In the genomic region with DNA sequence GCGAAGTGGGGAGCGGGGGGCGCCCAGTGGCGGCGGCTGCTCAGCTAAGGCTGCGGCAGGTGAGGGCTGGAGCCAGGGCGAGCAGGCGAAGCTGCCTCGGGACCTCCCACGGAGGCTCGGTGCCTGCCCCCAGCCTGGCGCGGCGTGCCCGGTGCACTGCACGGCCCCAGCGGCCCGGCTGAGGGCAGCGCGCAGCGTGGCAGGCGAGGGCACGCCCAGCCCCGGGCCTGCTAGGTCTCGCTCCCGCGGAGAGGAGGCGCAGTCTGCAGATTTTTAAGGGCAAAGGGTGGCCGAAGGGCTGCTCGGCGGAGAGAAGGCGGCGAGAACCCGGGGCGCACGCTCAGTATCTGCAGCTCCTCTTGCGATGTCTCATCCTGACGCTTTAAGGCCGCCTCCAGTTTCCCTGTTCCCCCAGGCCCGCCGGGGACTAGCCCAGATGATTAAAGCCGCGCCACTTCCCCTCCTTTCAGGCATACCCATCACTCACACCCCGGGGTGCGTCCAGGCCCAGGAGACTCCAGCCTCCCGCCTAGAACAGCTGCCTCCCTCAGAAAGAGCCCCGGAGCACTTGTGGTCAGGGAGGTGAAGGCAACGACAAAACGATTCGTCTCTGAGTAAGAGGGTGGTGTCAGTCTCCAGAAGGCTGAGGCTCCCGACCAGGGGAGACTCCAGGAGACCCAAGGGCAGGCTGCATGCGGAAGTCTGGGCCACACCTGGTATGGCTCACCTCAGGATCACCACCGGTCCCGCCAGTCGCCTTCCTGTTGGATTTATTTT, we compare ENCODE assay signal across 1 cellular context.
TF ChIP-seq lines count a peak whose summit lies in the region.

A gene with protein sequence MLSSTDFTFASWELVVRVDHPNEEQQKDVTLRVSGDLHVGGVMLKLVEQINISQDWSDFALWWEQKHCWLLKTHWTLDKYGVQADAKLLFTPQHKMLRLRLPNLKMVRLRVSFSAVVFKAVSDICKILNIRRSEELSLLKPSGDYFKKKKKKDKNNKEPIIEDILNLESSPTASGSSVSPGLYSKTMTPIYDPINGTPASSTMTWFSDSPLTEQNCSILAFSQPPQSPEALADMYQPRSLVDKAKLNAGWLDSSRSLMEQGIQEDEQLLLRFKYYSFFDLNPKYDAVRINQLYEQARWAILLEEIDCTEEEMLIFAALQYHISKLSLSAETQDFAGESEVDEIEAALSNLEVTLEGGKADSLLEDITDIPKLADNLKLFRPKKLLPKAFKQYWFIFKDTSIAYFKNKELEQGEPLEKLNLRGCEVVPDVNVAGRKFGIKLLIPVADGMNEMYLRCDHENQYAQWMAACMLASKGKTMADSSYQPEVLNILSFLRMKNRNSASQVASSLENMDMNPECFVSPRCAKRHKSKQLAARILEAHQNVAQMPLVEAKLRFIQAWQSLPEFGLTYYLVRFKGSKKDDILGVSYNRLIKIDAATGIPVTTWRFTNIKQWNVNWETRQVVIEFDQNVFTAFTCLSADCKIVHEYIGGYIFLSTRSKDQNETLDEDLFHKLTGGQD (minus strand): TSS at position 158 of the 777 bp plus-strand sequence. CDS start 3,476 bp downstream, outside the sequence.

TF ChIP-seq in HepG2, 621 proteins besides CTCF, POLR2A, EP300 and RAD21 (continued from another document and continues in another):
- TF ChIP-seq, protein P1, sequence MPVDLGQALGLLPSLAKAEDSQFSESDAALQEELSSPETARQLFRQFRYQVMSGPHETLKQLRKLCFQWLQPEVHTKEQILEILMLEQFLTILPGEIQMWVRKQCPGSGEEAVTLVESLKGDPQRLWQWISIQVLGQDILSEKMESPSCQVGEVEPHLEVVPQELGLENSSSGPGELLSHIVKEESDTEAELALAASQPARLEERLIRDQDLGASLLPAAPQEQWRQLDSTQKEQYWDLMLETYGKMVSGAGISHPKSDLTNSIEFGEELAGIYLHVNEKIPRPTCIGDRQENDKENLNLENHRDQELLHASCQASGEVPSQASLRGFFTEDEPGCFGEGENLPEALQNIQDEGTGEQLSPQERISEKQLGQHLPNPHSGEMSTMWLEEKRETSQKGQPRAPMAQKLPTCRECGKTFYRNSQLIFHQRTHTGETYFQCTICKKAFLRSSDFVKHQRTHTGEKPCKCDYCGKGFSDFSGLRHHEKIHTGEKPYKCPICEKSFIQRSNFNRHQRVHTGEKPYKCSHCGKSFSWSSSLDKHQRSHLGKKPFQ (CRISPR knock-in tag; IDR thresholded peaks at IDR 0.05; ENCODE audit: insufficient replicate concordance), result peak; percentile 96
- TF ChIP-seq MAFG (CRISPR knock-in tag; IDR thresholded peaks at IDR 0.05) (no peak), ZFP1 (CRISPR knock-in tag; IDR thresholded peaks at IDR 0.05) (no peak; the same call in 1 of the 2 replicates), ZNF563 (CRISPR knock-in tag; IDR thresholded peaks at IDR 0.05) (peak; percentile 97), SAP130 (CRISPR knock-in tag; IDR thresholded peaks at IDR 0.05; ENCODE audit: low read depth) (peak; percentile 75), ZSCAN12 (CRISPR knock-in tag; IDR thresholded peaks at IDR 0.05) (peak; percentile 84; the same call in 1 of the 2 replicates), XRCC5 (optimal IDR thresholded peaks at IDR 0.05; ENCODE audit: low read length) (no peak), MBNL3 (CRISPR knock-in tag; conservative IDR thresholded peaks at IDR 0.05) (no peak), ZNF841 (CRISPR knock-in tag; IDR thresholded peaks at IDR 0.05; ENCODE audit: borderline replicate concordance) (0 out of 2 replicates have a peak, but pooled peaks have one; percentile 76), ZC3H4 (CRISPR knock-in tag; IDR thresholded peaks at IDR 0.05; ENCODE audit: borderline replicate concordance) (peak; percentile 58; the same call in 1 of the 2 replicates), RXRB (CRISPR knock-in tag; IDR thresholded peaks at IDR 0.05; ENCODE audit: borderline replicate concordance) (no peak), KDM1A (CRISPR knock-in tag; IDR thresholded peaks at IDR 0.05) (no peak), ZNF850 (CRISPR knock-in tag; conservative IDR thresholded peaks at IDR 0.05) (no peak), ZNF121 (CRISPR knock-in tag; IDR thresholded peaks at IDR 0.05) (peak; percentile 52), ELF3 (CRISPR knock-in tag; IDR thresholded peaks at IDR 0.05) (peak; percentile 92), MXI1 (IDR thresholded peaks at IDR 0.05; ENCODE audit: borderline replicate concordance, low read depth, low read length) (peak; percentile 58; the same call in 1 of the 3 replicates), SMARCE1 (IDR thresholded peaks at IDR 0.05; ENCODE audit: borderline replicate concordance) (no peak), ZNF720 (CRISPR knock-in tag; IDR thresholded peaks at IDR 0.05) (0 out of 2 replicates have a peak, but pooled peaks have one; percentile 47), FOXA3 (CRISPR knock-in tag; IDR thresholded peaks at IDR 0.05) (no peak), ZMYM2 (CRISPR knock-in tag; IDR thresholded peaks at IDR 0.05) (peak; percentile 39; the same call in 1 of the 2 replicates), ARHGAP35 (CRISPR knock-in tag; IDR thresholded peaks at IDR 0.05; ENCODE audit: borderline replicate concordance) (0 out of 2 replicates have a peak, but pooled peaks have one; percentile 4), ZNF33A (CRISPR knock-in tag; IDR thresholded peaks at IDR 0.05; ENCODE audit: borderline replicate concordance) (no peak), ZFAT (CRISPR knock-in tag; conservative IDR thresholded peaks at IDR 0.05) (peak; percentile 92), NFYC (CRISPR knock-in tag; IDR thresholded peaks at IDR 0.05) (no peak), ZNF343 (CRISPR knock-in tag; IDR thresholded peaks at IDR 0.05) (peak; percentile 84), ZNF737 (CRISPR knock-in tag; IDR thresholded peaks at IDR 0.05; ENCODE audit: borderline replicate concordance) (peak; percentile 52; the same call in 1 of the 2 replicates)
- TF ChIP-seq, protein P2, sequence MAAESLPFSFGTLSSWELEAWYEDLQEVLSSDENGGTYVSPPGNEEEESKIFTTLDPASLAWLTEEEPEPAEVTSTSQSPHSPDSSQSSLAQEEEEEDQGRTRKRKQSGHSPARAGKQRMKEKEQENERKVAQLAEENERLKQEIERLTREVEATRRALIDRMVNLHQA (CRISPR knock-in tag; IDR thresholded peaks at IDR 0.05), result no peak
- TF ChIP-seq, protein P3, sequence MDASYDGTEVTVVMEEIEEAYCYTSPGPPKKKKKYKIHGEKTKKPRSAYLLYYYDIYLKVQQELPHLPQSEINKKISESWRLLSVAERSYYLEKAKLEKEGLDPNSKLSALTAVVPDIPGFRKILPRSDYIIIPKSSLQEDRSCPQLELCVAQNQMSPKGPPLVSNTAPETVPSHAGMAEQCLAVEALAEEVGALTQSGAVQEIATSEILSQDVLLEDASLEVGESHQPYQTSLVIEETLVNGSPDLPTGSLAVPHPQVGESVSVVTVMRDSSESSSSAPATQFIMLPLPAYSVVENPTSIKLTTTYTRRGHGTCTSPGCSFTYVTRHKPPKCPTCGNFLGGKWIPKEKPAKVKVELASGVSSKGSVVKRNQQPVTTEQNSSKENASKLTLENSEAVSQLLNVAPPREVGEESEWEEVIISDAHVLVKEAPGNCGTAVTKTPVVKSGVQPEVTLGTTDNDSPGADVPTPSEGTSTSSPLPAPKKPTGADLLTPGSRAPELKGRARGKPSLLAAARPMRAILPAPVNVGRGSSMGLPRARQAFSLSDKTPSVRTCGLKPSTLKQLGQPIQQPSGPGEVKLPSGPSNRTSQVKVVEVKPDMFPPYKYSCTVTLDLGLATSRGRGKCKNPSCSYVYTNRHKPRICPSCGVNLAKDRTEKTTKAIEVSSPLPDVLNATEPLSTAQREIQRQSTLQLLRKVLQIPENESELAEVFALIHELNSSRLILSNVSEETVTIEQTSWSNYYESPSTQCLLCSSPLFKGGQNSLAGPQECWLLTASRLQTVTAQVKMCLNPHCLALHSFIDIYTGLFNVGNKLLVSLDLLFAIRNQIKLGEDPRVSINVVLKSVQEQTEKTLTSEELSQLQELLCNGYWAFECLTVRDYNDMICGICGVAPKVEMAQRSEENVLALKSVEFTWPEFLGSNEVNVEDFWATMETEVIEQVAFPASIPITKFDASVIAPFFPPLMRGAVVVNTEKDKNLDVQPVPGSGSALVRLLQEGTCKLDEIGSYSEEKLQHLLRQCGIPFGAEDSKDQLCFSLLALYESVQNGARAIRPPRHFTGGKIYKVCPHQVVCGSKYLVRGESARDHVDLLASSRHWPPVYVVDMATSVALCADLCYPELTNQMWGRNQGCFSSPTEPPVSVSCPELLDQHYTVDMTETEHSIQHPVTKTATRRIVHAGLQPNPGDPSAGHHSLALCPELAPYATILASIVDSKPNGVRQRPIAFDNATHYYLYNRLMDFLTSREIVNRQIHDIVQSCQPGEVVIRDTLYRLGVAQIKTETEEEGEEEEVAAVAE (CRISPR knock-in tag; IDR thresholded peaks at IDR 0.05; ENCODE audit: borderline replicate concordance), result peak; percentile 71
- TF ChIP-seq, protein P4, sequence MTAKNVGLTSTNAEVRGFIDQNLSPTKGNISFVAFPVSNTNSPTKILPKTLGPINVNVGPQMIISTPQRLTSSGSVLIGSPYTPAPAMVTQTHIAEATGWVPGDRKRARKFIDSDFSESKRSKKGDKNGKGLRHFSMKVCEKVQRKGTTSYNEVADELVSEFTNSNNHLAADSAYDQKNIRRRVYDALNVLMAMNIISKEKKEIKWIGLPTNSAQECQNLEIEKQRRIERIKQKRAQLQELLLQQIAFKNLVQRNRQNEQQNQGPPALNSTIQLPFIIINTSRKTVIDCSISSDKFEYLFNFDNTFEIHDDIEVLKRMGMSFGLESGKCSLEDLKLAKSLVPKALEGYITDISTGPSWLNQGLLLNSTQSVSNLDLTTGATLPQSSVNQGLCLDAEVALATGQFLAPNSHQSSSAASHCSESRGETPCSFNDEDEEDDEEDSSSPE (CRISPR knock-in tag; IDR thresholded peaks at IDR 0.05), result peak; percentile 76
- TF ChIP-seq, protein P5, sequence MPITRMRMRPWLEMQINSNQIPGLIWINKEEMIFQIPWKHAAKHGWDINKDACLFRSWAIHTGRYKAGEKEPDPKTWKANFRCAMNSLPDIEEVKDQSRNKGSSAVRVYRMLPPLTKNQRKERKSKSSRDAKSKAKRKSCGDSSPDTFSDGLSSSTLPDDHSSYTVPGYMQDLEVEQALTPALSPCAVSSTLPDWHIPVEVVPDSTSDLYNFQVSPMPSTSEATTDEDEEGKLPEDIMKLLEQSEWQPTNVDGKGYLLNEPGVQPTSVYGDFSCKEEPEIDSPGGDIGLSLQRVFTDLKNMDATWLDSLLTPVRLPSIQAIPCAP (CRISPR knock-in tag; IDR thresholded peaks at IDR 0.05; ENCODE audit: low read depth), result peak; percentile 87; the same call in 1 of the 2 replicates
- TF ChIP-seq, protein P6, sequence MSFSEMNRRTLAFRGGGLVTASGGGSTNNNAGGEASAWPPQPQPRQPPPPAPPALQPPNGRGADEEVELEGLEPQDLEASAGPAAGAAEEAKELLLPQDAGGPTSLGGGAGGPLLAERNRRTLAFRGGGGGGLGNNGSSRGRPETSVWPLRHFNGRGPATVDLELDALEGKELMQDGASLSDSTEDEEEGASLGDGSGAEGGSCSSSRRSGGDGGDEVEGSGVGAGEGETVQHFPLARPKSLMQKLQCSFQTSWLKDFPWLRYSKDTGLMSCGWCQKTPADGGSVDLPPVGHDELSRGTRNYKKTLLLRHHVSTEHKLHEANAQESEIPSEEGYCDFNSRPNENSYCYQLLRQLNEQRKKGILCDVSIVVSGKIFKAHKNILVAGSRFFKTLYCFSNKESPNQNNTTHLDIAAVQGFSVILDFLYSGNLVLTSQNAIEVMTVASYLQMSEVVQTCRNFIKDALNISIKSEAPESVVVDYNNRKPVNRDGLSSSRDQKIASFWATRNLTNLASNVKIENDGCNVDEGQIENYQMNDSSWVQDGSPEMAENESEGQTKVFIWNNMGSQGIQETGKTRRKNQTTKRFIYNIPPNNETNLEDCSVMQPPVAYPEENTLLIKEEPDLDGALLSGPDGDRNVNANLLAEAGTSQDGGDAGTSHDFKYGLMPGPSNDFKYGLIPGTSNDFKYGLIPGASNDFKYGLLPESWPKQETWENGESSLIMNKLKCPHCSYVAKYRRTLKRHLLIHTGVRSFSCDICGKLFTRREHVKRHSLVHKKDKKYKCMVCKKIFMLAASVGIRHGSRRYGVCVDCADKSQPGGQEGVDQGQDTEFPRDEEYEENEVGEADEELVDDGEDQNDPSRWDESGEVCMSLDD (CRISPR knock-in tag; IDR thresholded peaks at IDR 0.05; ENCODE audit: borderline replicate concordance), result peak; percentile 89
- TF ChIP-seq, protein P7, sequence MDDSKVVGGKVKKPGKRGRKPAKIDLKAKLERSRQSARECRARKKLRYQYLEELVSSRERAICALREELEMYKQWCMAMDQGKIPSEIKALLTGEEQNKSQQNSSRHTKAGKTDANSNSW (CRISPR knock-in tag; IDR thresholded peaks at IDR 0.05; ENCODE audit: borderline replicate concordance), result peak; percentile 22; the same call in 1 of the 2 replicates
- TF ChIP-seq, protein P8, sequence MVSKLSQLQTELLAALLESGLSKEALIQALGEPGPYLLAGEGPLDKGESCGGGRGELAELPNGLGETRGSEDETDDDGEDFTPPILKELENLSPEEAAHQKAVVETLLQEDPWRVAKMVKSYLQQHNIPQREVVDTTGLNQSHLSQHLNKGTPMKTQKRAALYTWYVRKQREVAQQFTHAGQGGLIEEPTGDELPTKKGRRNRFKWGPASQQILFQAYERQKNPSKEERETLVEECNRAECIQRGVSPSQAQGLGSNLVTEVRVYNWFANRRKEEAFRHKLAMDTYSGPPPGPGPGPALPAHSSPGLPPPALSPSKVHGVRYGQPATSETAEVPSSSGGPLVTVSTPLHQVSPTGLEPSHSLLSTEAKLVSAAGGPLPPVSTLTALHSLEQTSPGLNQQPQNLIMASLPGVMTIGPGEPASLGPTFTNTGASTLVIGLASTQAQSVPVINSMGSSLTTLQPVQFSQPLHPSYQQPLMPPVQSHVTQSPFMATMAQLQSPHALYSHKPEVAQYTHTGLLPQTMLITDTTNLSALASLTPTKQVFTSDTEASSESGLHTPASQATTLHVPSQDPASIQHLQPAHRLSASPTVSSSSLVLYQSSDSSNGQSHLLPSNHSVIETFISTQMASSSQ (IDR thresholded peaks at IDR 0.05; ENCODE audit: low read depth), result no peak; the same call in 1 of the 2 replicates
- TF ChIP-seq, protein P8 (CRISPR knock-in tag; IDR thresholded peaks at IDR 0.05; ENCODE audit: borderline replicate concordance), result peak; percentile 75
- TF ChIP-seq, protein P9, sequence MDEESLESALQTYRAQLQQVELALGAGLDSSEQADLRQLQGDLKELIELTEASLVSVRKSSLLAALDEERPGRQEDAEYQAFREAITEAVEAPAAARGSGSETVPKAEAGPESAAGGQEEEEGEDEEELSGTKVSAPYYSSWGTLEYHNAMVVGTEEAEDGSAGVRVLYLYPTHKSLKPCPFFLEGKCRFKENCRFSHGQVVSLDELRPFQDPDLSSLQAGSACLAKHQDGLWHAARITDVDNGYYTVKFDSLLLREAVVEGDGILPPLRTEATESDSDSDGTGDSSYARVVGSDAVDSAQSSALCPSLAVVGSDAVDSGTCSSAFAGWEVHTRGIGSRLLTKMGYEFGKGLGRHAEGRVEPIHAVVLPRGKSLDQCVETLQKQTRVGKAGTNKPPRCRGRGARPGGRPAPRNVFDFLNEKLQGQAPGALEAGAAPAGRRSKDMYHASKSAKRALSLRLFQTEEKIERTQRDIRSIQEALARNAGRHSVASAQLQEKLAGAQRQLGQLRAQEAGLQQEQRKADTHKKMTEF (CRISPR knock-in tag; IDR thresholded peaks at IDR 0.05), result peak; percentile 84
